ENCODE assay signal across 9 cellular contexts in the genomic region with DNA sequence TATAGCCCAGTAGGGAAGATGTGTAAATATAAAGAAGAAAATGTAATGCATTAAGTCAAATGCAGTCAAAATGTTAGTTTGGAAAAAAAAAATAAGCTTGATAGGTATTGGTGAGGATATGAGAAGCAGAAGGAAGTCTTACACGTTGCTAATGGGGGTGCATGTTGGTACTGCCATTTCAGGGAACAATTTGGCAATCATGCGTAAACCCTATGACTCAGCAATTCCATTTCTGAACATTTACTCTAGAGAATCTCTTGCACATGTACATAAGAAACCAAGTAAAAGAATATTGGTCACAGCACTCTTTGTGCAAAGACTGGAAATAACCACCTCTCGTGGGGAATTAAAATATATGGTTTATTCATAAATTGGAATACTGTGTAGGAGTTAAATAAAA. TPM values are rescaled to one million over a fixed set of nuclear protein-coding genes. Genes with fewer than 3 reads are reported as not detected.
DNase-seq lines count a peak whose midpoint lies in the region; ATAC-seq, FAIRE-seq and TF ChIP-seq lines count a peak whose summit lies in the region.
"Had no signal": no experiment of that assay in that cellular context is flagged by ENCODE, and none has a peak within 500 bp of the region (broad histone marks: within the 10 kb centered on the region; RNA-seq: fewer than 3 reads in every experiment).

No MANE protein-coding gene starts in this region.

- H3K79me2 ChIP-seq in GM23338 (replicated peaks; ENCODE audit: insufficient read depth) (no peaks in the 10 kb centered on the region), PC-9 (ENCODE audit: low read depth) (no peaks in the 10 kb centered on the region)

- no peaks in the 10 kb centered on the region for H3K27me3 Mint-ChIP-seq in GM23338 (ENCODE audit: insufficient read depth, low read depth, poor library complexity)
- H3K27me3 Mint-ChIP-seq in T-cell: no peaks in the 10 kb centered on the region

- H3K27ac ChIP-seq in GM23338 (ENCODE audit: low read depth) (no peak overlapping the region), PC-9 (peak overlapping the region; percentile 97), small intestine (ENCODE audit: low read depth in 1 of 2, low read length in 1 of 2) (no peak overlapping the region)

- H3K9me2 ChIP-seq in GM23338 (ENCODE audit: insufficient read depth) (no peaks in the 10 kb centered on the region), PC-9 (ENCODE audit: insufficient read depth) (no peaks in the 10 kb centered on the region)

- BruUV-seq in PC-9 (replicated peaks; lab: Mats Ljungman, UMichigan): no TSS peak

- H3K4me1 Mint-ChIP-seq in GM23338 (peaks cover 19% of the 10 kb centered on the region), T-cell (no peaks in the 10 kb centered on the region)

- CTCF ChIA-PET in PC-9 (lab: Charles Lee): interaction anchor here (1.1 to 1.5 kb wide), 6 partner anchors 14 to 285 kb away, joined by 3 to 6 read pairs (median 3); no protein-coding TSS in a partner anchor
- CTCF ChIA-PET in T-cell (lab: Charles Lee): no interaction called here

- H3K4me3 ChIP-seq in GM23338: no peak overlapping the region
- peak overlapping the region; percentile 27; the same call in 1 of the 2 replicates for H3K4me3 ChIP-seq in PC-9
- no peak overlapping the region for H3K4me3 ChIP-seq in small intestine (ENCODE audit: low read depth in 1 of 2, low read length in 2 of 2)

- DNase-seq in GM03348 (ENCODE audit: low spot score) (peak; percentile 48), GM23338 (ENCODE audit: low spot score) (no peak), PC-9 (peak in 1 of 2 experiments; percentile 74), erythroblast (lab: John Stamatoyannopoulos, UW) (peak; percentile 38 to 74), small intestine (peak; percentile 36), NCI-H82 treated with DMSO at 0.1 percent for 48 hours (lab: John Stamatoyannopoulos, UW; ENCODE audit: unreplicated experiment) (no peak), T-cell (no peak)
- no peak for DNase-seq in activated CD4-positive, alpha-beta T cell treated with anti-CD3 and anti-CD28 coated beads, Interleukin-2, amount 50 U/mL, for 4 hours

- no peaks in the 10 kb centered on the region for H3K9me3 Mint-ChIP-seq in GM23338
- H3K9me3 Mint-ChIP-seq in T-cell: no peaks in the 10 kb centered on the region

- H4K20me1 ChIP-seq in GM23338 (replicated peaks; ENCODE audit: insufficient read depth) (no peaks in the 10 kb centered on the region), PC-9 (ENCODE audit: insufficient read depth) (no peaks in the 10 kb centered on the region)

- no peak for ATAC-seq in GM23338
- no peak for ATAC-seq in T-cell (replicated peaks in 1 of 4)

- TF ChIP-seq CTCF in GM23338 (conservative IDR thresholded peaks at IDR 0.05; ENCODE audit: low read depth in 2 of 2) (no peak), PC-9 (conservative IDR thresholded peaks at IDR 0.05) (no peak)

- TF ChIP-seq POLR2A in erythroblast (IDR thresholded peaks at IDR 0.05; ENCODE audit: low read length): no peak

- WGBS in small intestine, 3 donors: 41 to 43% (median 41%) methylated on average over 3 of the region's 3 CpGs

- H3K36me3 ChIP-seq in GM23338 (ENCODE audit: insufficient read depth) (no peaks in the 10 kb centered on the region), PC-9 (ENCODE audit: low read depth) (no peaks in the 10 kb centered on the region), small intestine (ENCODE audit: control insufficient read depth in 2 of 2, insufficient read depth in 2 of 2, low read length in 2 of 2) (no peaks in the 10 kb centered on the region)

- H3K27ac Mint-ChIP-seq in GM23338 (peak overlapping the region; percentile 35; the same call in 1 of the 2 replicates), T-cell (no peak overlapping the region)

- H3K4me2 ChIP-seq in GM23338: no peak overlapping the region
- H3K4me2 ChIP-seq in PC-9: peak overlapping the region; percentile 73

- H3K4me3 Mint-ChIP-seq in GM23338 (no peak overlapping the region), T-cell (no peak overlapping the region)

- 0 out of 3 replicates have a peak, but pooled peaks cover 3% of the 10 kb centered on the region for H3K36me3 Mint-ChIP-seq in GM23338 (ENCODE audit: low read depth)
- H3K36me3 Mint-ChIP-seq in T-cell: no peaks in the 10 kb centered on the region

- H2AFZ ChIP-seq in GM23338 (no peak overlapping the region), PC-9 (no peak overlapping the region)

- H3F3A ChIP-seq in GM23338 (replicated peaks; ENCODE audit: low read depth) (no peaks in the 10 kb centered on the region), PC-9 (ENCODE audit: insufficient read depth, low read depth) (peaks cover 59% of the 10 kb centered on the region)

- intact Hi-C loops in PC-9 (cut with micrococcal nuclease; ENCODE audit: unreplicated experiment): loop anchor here (1.0 to 10.0 kb wide), 4 partner anchors 14 to 561 kb away; a partner anchor contains a TSS

- H3K9me3 ChIP-seq in PC-9 (ENCODE audit: insufficient read depth, low read depth): 0 out of 2 replicates have a peak, but pooled peaks cover 6% of the 10 kb centered on the region
- H3K9me3 ChIP-seq in small intestine (ENCODE audit: control insufficient read depth, low read depth): no peaks in the 10 kb centered on the region

- H3K27me3 ChIP-seq in GM23338 (ENCODE audit: insufficient read depth) (no peaks in the 10 kb centered on the region), PC-9 (ENCODE audit: insufficient read depth, low read depth) (no peaks in the 10 kb centered on the region), small intestine (ENCODE audit: control insufficient read depth in 2 of 2, insufficient read depth in 2 of 2, low read length in 2 of 2) (no peaks in the 10 kb centered on the region)

- FAIRE-seq in small intestine (lab: Jason Lieb, UNC): no peak

- POLR2A ChIA-PET in PC-9 (lab: Charles Lee; ENCODE audit: unreplicated experiment) (interaction anchor here (0.5 to 0.6 kb wide), 2 partner anchors 144 to 999 kb away, joined by 3 to 4 read pairs; no protein-coding TSS in a partner anchor), T-cell (lab: Charles Lee) (no interaction called here)

- H3K4me1 ChIP-seq in GM23338 (ENCODE audit: insufficient read depth) (no peaks in the 10 kb centered on the region), PC-9 (replicated peaks; ENCODE audit: insufficient read depth) (peaks cover 72% of the 10 kb centered on the region), small intestine (ENCODE audit: control insufficient read depth in 2 of 2, insufficient read depth in 1 of 2, low read depth in 1 of 2, low read length in 1 of 2) (peaks cover 3 to 8% of the 10 kb centered on the region in 2 donors)

TF ChIP-seq in GM23338, 12 proteins besides CTCF, POLR2A, EP300 and RAD21 (continues in another document):
- TF ChIP-seq, protein P1, sequence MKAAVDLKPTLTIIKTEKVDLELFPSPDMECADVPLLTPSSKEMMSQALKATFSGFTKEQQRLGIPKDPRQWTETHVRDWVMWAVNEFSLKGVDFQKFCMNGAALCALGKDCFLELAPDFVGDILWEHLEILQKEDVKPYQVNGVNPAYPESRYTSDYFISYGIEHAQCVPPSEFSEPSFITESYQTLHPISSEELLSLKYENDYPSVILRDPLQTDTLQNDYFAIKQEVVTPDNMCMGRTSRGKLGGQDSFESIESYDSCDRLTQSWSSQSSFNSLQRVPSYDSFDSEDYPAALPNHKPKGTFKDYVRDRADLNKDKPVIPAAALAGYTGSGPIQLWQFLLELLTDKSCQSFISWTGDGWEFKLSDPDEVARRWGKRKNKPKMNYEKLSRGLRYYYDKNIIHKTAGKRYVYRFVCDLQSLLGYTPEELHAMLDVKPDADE (IDR thresholded peaks at IDR 0.05): no peak
- TF ChIP-seq EZH2phosphoT487 (IDR thresholded peaks at IDR 0.05; ENCODE audit: unreplicated experiment) (no peak), NANOG (IDR thresholded peaks at IDR 0.05; ENCODE audit: borderline replicate concordance) (no peak), CREB1 (CRISPR knock-in tag; IDR thresholded peaks at IDR 0.05; ENCODE audit: low read depth) (no peak), JUNB (IDR thresholded peaks at IDR 0.05; ENCODE audit: unreplicated experiment) (no peak), POLR2AphosphoS5 (IDR thresholded peaks at IDR 0.05; ENCODE audit: low read depth) (no peak), STAT1 (IDR thresholded peaks at IDR 0.05; ENCODE audit: unreplicated experiment) (no peak)

RNA-seq across cellular contexts. Expression of a gene that starts 35.5 kb away (rescaled TPM):
- 11.1 and 16.1 TPM in 2 replicates for total RNA-seq in GM23338 (2014; rRNA removed; shearing (Covaris generic))
- polyA plus RNA-seq in GM23338 (2016; fragmentation: Nextera tagmentation; extraction: Ambion mirVana) (6.7 and 6.9 TPM in 2 replicates), small intestine (10 to 100 TPM in 1 of 3 donors, 1 to 10 TPM in 1, under 1 TPM in 1; 0.89 to 17.8 (median 3.8) TPM)
- total RNA-seq in PC-9 (2021) (15.5 and 19.0 TPM in 2 replicates), T-cell (not detected)
- total RNA-seq: mononuclear cell had no signal

Comparison
In these comparisons a context has a peak if more than half of its experiments do, and no peak if none do; other contexts are left out.
1. DNase-seq: peak in GM03348 (single experiment), erythroblast (2 of 2) and small intestine (single experiment); none in GM23338 (single experiment), NCI-H82 treated with DMSO at 0.1 percent for 48 hours (single experiment), activated CD4-positive, alpha-beta T cell treated with anti-CD3 and anti-CD28 coated beads, Interleukin-2, amount 50 U/mL, for 4 hours (0 of 2) and T-cell (0 of 34).
2. RNA of a gene that starts 35.5 kb away (total RNA-seq): 15.5 to 19.0 TPM in PC-9 and 11.1 to 16.1 TPM in GM23338; not detected in T-cell; every median in the first group is over 10 times any median in the second.